25 cellular contexts compared by ENCODE assay signal in genomic region chr9:22529426-22530199, GRCh38.
A peak's percentile ranks its signal among the peaks of the same experiment; 100 is the strongest.
DNase-seq lines count a peak whose midpoint lies in the region; ATAC-seq and FAIRE-seq lines count a peak whose summit lies in the region.
"Had no signal": no experiment of that assay in that cellular context is flagged by ENCODE, and none has a peak within 500 bp of the region (broad histone marks: within the 10 kb centered on the region; RNA-seq: fewer than 3 reads in every experiment).

No MANE protein-coding gene starts in this region.

- H3K36me3 Mint-ChIP-seq in activated CD4-positive, alpha-beta T cell treated with anti-CD3 and anti-CD28 coated beads, Interleukin-2, amount 10 ng/mL, durations not matched to agents 7 days and 5 days (ENCODE audit: low read depth): no peaks in the 10 kb centered on the region
- H3K36me3 Mint-ChIP-seq: immature natural killer cell, naive B cell had no signal

- in situ Hi-C loops in KBM-7 (cut with MboI; ENCODE audit: low pct_unique_long_range_greater_than_20kb, low sequenced_read_pairs): no loop called here

- no peaks in the 10 kb centered on the region for H3K27me3 Mint-ChIP-seq in activated CD4-positive, alpha-beta T cell treated with anti-CD3 and anti-CD28 coated beads, Interleukin-2, amount 10 ng/mL, durations not matched to agents 7 days and 5 days
- H3K27me3 Mint-ChIP-seq: central memory CD8-positive, alpha-beta T cell; naive B cell had no signal

- no peaks in the 10 kb centered on the region for H3K9me3 Mint-ChIP-seq in activated CD4-positive, alpha-beta T cell treated with anti-CD3 and anti-CD28 coated beads, Interleukin-2, amount 10 ng/mL, durations not matched to agents 7 days and 5 days

- POLR2A ChIA-PET in activated CD4-positive, alpha-beta T cell treated with anti-CD3 and anti-CD28 coated beads, Interleukin-2, amount 10 ng/mL, durations not matched to agents 7 days and 5 days (lab: Charles Lee): interaction anchor here (0.6 kb wide), 1 partner anchor 199 kb away, joined by 4 read pairs; no protein-coding TSS in a partner anchor

- DNase-seq in DMS 273 (lab: John Stamatoyannopoulos, UW; ENCODE audit: unreplicated experiment) (peak; percentile 24), DMS 273 treated with DMSO at 0.1 percent for 48 hours (lab: John Stamatoyannopoulos, UW) (no peak), RKO (ENCODE audit: low spot score) (peak; percentile 11), fibroblast of peridontal ligament (ENCODE audit: extremely low read depth) (peak; percentile 3), urothelium cell line (ENCODE audit: low spot score) (peak; percentile 32), KBM-7 (no peak)
- DNase-seq in activated CD4-positive, alpha-beta T cell treated with anti-CD3 and anti-CD28 coated beads, Interleukin-2, amount 10 ng/mL, durations not matched to agents 7 days and 5 days: no peak
- DNase-seq: activated CD4-positive, alpha-beta T cell treated with anti-CD3 and anti-CD28 coated beads for 48 hours; activated CD8-positive, alpha-beta memory T cell treated with anti-CD3 and anti-CD28 coated beads, Interleukin-2, amount 50 U/mL, for 4 hours; activated effector memory CD4-positive, alpha-beta T cell treated with anti-CD3 and anti-CD28 coated beads, Interleukin-2, amount 50 U/mL, for 16 hours; adrenal gland; HCEC 1CT; heart left ventricle; immature natural killer cell; IMR-90; naive B cell; NCI-H2081 treated with DMSO at 0.1 percent for 48 hours; ovary; SHP77 treated with DMSO at 0.1 percent for 48 hours; stimulated activated CD4-positive, alpha-beta T cell treated with anti-CD3 and anti-CD28 coated beads, Interleukin-1b, Interleukin-23, amount 100 ng/mL, for 48 hours; stimulated activated naive CD8-positive, alpha-beta T cell treated with anti-CD3 and anti-CD28 coated beads, Interleukin-15, Interleukin-2, amounts not matched to agents 100 U/mL and 50 U/mL, for 24 hours; T-helper 1 cell had no signal

- CTCF ChIA-PET in activated CD4-positive, alpha-beta T cell treated with anti-CD3 and anti-CD28 coated beads, Interleukin-2, amount 10 ng/mL, durations not matched to agents 7 days and 5 days (lab: Charles Lee): no interaction called here

- no peaks in the 10 kb centered on the region for H3K4me1 Mint-ChIP-seq in activated CD4-positive, alpha-beta T cell treated with anti-CD3 and anti-CD28 coated beads, Interleukin-2, amount 10 ng/mL, durations not matched to agents 7 days and 5 days
- H3K4me1 Mint-ChIP-seq: central memory CD8-positive, alpha-beta T cell; immature natural killer cell; naive B cell had no signal

- FAIRE-seq in urothelium cell line (lab: Jason Lieb, UNC): no peak
- FAIRE-seq: G401.6 had no signal

- no peak for ATAC-seq in HG03457 (IDR thresholded peaks at IDR 0.05; ENCODE audit: unreplicated experiment)
- ATAC-seq: heart left ventricle; stimulated activated naive CD8-positive, alpha-beta T cell treated with anti-CD3 and anti-CD28 coated beads, Interleukin-15, Interleukin-2, amounts not matched to agents 100 U/mL and 50 U/mL, for 24 hours had no signal

- no peak overlapping the region for H3K4me3 Mint-ChIP-seq in activated CD4-positive, alpha-beta T cell treated with anti-CD3 and anti-CD28 coated beads, Interleukin-2, amount 10 ng/mL, durations not matched to agents 7 days and 5 days
- H3K4me3 Mint-ChIP-seq: central memory CD8-positive, alpha-beta T cell; immature natural killer cell; naive B cell had no signal

- H3K27ac Mint-ChIP-seq in activated CD4-positive, alpha-beta T cell treated with anti-CD3 and anti-CD28 coated beads, Interleukin-2, amount 10 ng/mL, durations not matched to agents 7 days and 5 days: no peak overlapping the region
- H3K27ac Mint-ChIP-seq: immature natural killer cell, naive B cell had no signal

Comparison
In these comparisons a context has a peak if more than half of its experiments do, and no peak if none do; other contexts are left out.
1. DNase-seq: peak in DMS 273 (single experiment), RKO (single experiment), fibroblast of peridontal ligament (single experiment) and urothelium cell line (single experiment); none in DMS 273 treated with DMSO at 0.1 percent for 48 hours (single experiment), KBM-7 (single experiment) and activated CD4-positive, alpha-beta T cell treated with anti-CD3 and anti-CD28 coated beads, Interleukin-2, amount 10 ng/mL, durations not matched to agents 7 days and 5 days (single experiment).